Comparison of ENCODE assay signal across 8 cellular contexts in the genomic region with DNA sequence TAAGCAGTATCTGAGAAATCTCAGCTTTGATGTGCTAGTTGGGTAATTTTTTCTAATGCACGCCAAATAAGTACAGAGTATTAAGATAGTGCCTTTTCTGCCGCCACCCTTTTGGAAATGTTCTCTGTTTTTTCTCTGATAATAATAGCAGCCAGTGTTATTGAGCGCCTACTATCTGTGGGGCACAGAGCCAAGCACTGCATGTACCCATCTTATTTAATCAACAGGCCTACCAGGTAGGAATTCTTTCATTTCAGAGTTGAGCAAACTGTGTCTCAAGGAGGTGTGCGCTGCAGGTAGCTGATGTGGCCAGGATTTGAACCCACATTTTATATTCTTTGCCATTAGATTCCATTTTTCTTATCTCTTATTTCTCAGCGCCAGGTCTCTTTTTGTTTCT. TPM values are rescaled to one million over a fixed set of nuclear protein-coding genes. Genes with fewer than 3 reads are reported as not detected.
DNase-seq lines count a peak whose midpoint lies in the region; ATAC-seq and TF ChIP-seq lines count a peak whose summit lies in the region.

No MANE protein-coding gene starts in this region.

- no peak for TF ChIP-seq CTCF in thoracic aorta (IDR thresholded peaks at IDR 0.05)

- H3K27ac ChIP-seq in thoracic aorta, result no peak overlapping the region

- peak overlapping the region; percentile 44 for H3K27ac Mint-ChIP-seq in activated CD8-positive, alpha-beta memory T cell treated with anti-CD3 and anti-CD28 coated beads, Interleukin-2, amount 10 ng/mL, durations not matched to agents 7 days and 5 days
- peak overlapping the region; percentile 98 for H3K27ac Mint-ChIP-seq in activated naive CD8-positive, alpha-beta T cell treated with anti-CD3 and anti-CD28 coated beads, Interleukin-2, amount 50 U/mL, for 24 hours

- H3K4me1 Mint-ChIP-seq in activated CD8-positive, alpha-beta memory T cell treated with anti-CD3 and anti-CD28 coated beads, Interleukin-2, amount 10 ng/mL, durations not matched to agents 7 days and 5 days, result peaks cover 56% of the 10 kb centered on the region
- peaks cover 63% of the 10 kb centered on the region for H3K4me1 Mint-ChIP-seq in activated naive CD8-positive, alpha-beta T cell treated with anti-CD3 and anti-CD28 coated beads, Interleukin-2, amount 50 U/mL, for 24 hours

- H3K27me3 Mint-ChIP-seq in activated CD8-positive, alpha-beta memory T cell treated with anti-CD3 and anti-CD28 coated beads, Interleukin-2, amount 10 ng/mL, durations not matched to agents 7 days and 5 days, result no peaks in the 10 kb centered on the region
- H3K27me3 Mint-ChIP-seq in activated naive CD8-positive, alpha-beta T cell treated with anti-CD3 and anti-CD28 coated beads, Interleukin-2, amount 50 U/mL, for 24 hours, result no peaks in the 10 kb centered on the region

- no peak for DNase-seq in activated CD8-positive, alpha-beta memory T cell treated with anti-CD3 and anti-CD28 coated beads, Interleukin-2, amount 10 ng/mL, durations not matched to agents 7 days and 5 days
- DNase-seq in activated CD8-positive, alpha-beta memory T cell treated with anti-CD3 and anti-CD28 coated beads, Interleukin-2, amount 50 U/mL, for 48 hours, result no peak
- DNase-seq in activated naive CD8-positive, alpha-beta T cell treated with anti-CD3 and anti-CD28 coated beads, Interleukin-2, amount 50 U/mL, for 24 hours, result no peak
- DNase-seq in iris pigment epithelial cell (ENCODE audit: low read depth), result peak; percentile 17
- DNase-seq in thoracic aorta (ENCODE audit: low spot score), result no peak
- no peak for DNase-seq in COLO668 (lab: John Stamatoyannopoulos, UW; ENCODE audit: unreplicated experiment)
- no peak for DNase-seq in epidermal melanocyte (ENCODE audit: insufficient read length, low spot score)
- no peak for DNase-seq in central memory CD4-positive, alpha-beta T cell

- H3K36me3 ChIP-seq in thoracic aorta, result peaks cover 41% of the 10 kb centered on the region

- ATAC-seq in activated CD8-positive, alpha-beta memory T cell treated with anti-CD3 and anti-CD28 coated beads, Interleukin-2, amount 10 ng/mL, durations not matched to agents 7 days and 5 days, result no peak
- no peak for ATAC-seq in activated naive CD8-positive, alpha-beta T cell treated with anti-CD3 and anti-CD28 coated beads, Interleukin-2, amount 50 U/mL, for 24 hours
- no peak for ATAC-seq in thoracic aorta (ENCODE audit: insufficient number of reproducible peaks, low FRiP score, low read depth)

- CTCF ChIA-PET in activated CD8-positive, alpha-beta memory T cell treated with anti-CD3 and anti-CD28 coated beads, Interleukin-2, amount 10 ng/mL, durations not matched to agents 7 days and 5 days (lab: Charles Lee), result interaction anchor here (0.9 to 1.3 kb wide), 3 partner anchors 20 to 27 kb away, joined by 5 to 6 read pairs (median 5); a partner anchor contains a TSS

- peak overlapping the region; percentile 95 for H3K4me3 Mint-ChIP-seq in activated CD8-positive, alpha-beta memory T cell treated with anti-CD3 and anti-CD28 coated beads, Interleukin-2, amount 10 ng/mL, durations not matched to agents 7 days and 5 days
- peak overlapping the region; percentile 100 for H3K4me3 Mint-ChIP-seq in activated naive CD8-positive, alpha-beta T cell treated with anti-CD3 and anti-CD28 coated beads, Interleukin-2, amount 50 U/mL, for 24 hours

- peaks cover 27 to 44% of the 10 kb centered on the region in 2 donors for H3K4me1 ChIP-seq in thoracic aorta (ENCODE audit: control insufficient read depth in 1 of 2, low read depth in 2 of 2)

- H3K27me3 ChIP-seq in thoracic aorta (replicated peaks; ENCODE audit: insufficient read depth), result no peaks in the 10 kb centered on the region

- H3K9me3 Mint-ChIP-seq in activated CD8-positive, alpha-beta memory T cell treated with anti-CD3 and anti-CD28 coated beads, Interleukin-2, amount 10 ng/mL, durations not matched to agents 7 days and 5 days (ENCODE audit: low read depth), result no peaks in the 10 kb centered on the region
- H3K9me3 Mint-ChIP-seq in activated naive CD8-positive, alpha-beta T cell treated with anti-CD3 and anti-CD28 coated beads, Interleukin-2, amount 50 U/mL, for 24 hours, result no peaks in the 10 kb centered on the region

- H3K9me3 ChIP-seq in thoracic aorta, result no peaks in the 10 kb centered on the region

- H3K4me3 ChIP-seq in thoracic aorta, result peak overlapping the region; percentile 85

- peaks cover 28% of the 10 kb centered on the region for H3K36me3 Mint-ChIP-seq in activated CD8-positive, alpha-beta memory T cell treated with anti-CD3 and anti-CD28 coated beads, Interleukin-2, amount 10 ng/mL, durations not matched to agents 7 days and 5 days
- H3K36me3 Mint-ChIP-seq in activated naive CD8-positive, alpha-beta T cell treated with anti-CD3 and anti-CD28 coated beads, Interleukin-2, amount 50 U/mL, for 24 hours (ENCODE audit: low read depth), result peaks cover 49% of the 10 kb centered on the region

RNA-seq across cellular contexts. Expression of a gene that starts 1.4 kb away (rescaled TPM):
- 10 to 100 TPM; 55.7 to 63.7 TPM for total RNA-seq in activated CD8-positive, alpha-beta memory T cell treated with anti-CD3 and anti-CD28 coated beads, Interleukin-2, amount 10 ng/mL, durations not matched to agents 7 days and 5 days
- 10 to 100 TPM; 91.3 to 93.5 TPM for total RNA-seq in thoracic aorta

RNA-seq across cellular contexts. Expression of a gene that starts 21.5 kb away (rescaled TPM):
- 100 to 1,000 TPM; 284 to 324 TPM for total RNA-seq in activated CD8-positive, alpha-beta memory T cell treated with anti-CD3 and anti-CD28 coated beads, Interleukin-2, amount 10 ng/mL, durations not matched to agents 7 days and 5 days
- 100 to 1,000 TPM in 1 of 2 donors, 10 to 100 TPM in 1; 77.3 to 106 TPM for total RNA-seq in thoracic aorta

RNA-seq across cellular contexts. Expression of a gene that starts 28.4 kb away (rescaled TPM):
- 1 to 10 TPM; 5.9 TPM for total RNA-seq in activated CD8-positive, alpha-beta memory T cell treated with anti-CD3 and anti-CD28 coated beads, Interleukin-2, amount 10 ng/mL, durations not matched to agents 7 days and 5 days
- 10 to 100 TPM; 10.5 to 14.8 TPM for total RNA-seq in thoracic aorta

RNA-seq across cellular contexts. Expression of a gene that starts 32.9 kb away (rescaled TPM):
- total RNA-seq in activated CD8-positive, alpha-beta memory T cell treated with anti-CD3 and anti-CD28 coated beads, Interleukin-2, amount 10 ng/mL, durations not matched to agents 7 days and 5 days, result 10 to 100 TPM; 23.7 to 25.4 TPM
- total RNA-seq in thoracic aorta, result 10 to 100 TPM in 1 of 2 donors, 1 to 10 TPM in 1; 6.7 to 23.8 TPM

RNA-seq across cellular contexts. Expression of a gene that starts 35.6 kb away (rescaled TPM):
- 10 to 100 TPM; 33.1 to 33.7 TPM for total RNA-seq in activated CD8-positive, alpha-beta memory T cell treated with anti-CD3 and anti-CD28 coated beads, Interleukin-2, amount 10 ng/mL, durations not matched to agents 7 days and 5 days
- 10 to 100 TPM; 46.0 to 65.5 TPM for total RNA-seq in thoracic aorta
